In genomic region chr3:41681479-41681878, GRCh38 we compare ENCODE assay signal across 8 cellular contexts.
DNase-seq lines count a peak whose midpoint lies in the region; ATAC-seq, FAIRE-seq and TF ChIP-seq lines count a peak whose summit lies in the region.
"Had no signal": no experiment of that assay in that cellular context is flagged by ENCODE, and none has a peak within 500 bp of the region (broad histone marks: within the 10 kb centered on the region; RNA-seq: fewer than 3 reads in every experiment).

No MANE protein-coding gene starts in this region.

- ATAC-seq in heart left ventricle, result peak in 3 of 4 donors; percentile 29 to 64 (median 52)
- ATAC-seq in upper lobe of left lung (ENCODE audit: low FRiP score in 2 of 2), result peak; percentile 68 to 72

- H3K36me3 ChIP-seq in SK-N-MC (ENCODE audit: insufficient read depth, low read length), result no peaks in the 10 kb centered on the region
- H3K36me3 ChIP-seq in heart left ventricle, result peaks cover 0 to 3% (median 0%) of the 10 kb centered on the region in 9 donors
- H3K36me3 ChIP-seq in upper lobe of left lung, result no peaks in the 10 kb centered on the region
- H3K36me3 ChIP-seq in BE2C, result no peaks in the 10 kb centered on the region
- no peaks in the 10 kb centered on the region for H3K36me3 ChIP-seq in stomach

- FAIRE-seq in GM12891 (lab: Jason Lieb, UNC), result no peak

- TF ChIP-seq POLR2A in heart left ventricle (IDR thresholded peaks at IDR 0.05) (no peak), upper lobe of left lung (IDR thresholded peaks at IDR 0.05) (peak in 1 of 4 donors; percentile 17), GM12891 (IDR thresholded peaks at IDR 0.05; ENCODE audit: low read depth, low read length) (no peak), stomach (IDR thresholded peaks at IDR 0.05) (no peak)

- peaks cover 0 to 7% (median 0%) of the 10 kb centered on the region in 12 donors for H3K4me1 ChIP-seq in heart left ventricle
- peaks cover 0 to 4% (median 0%) of the 10 kb centered on the region in 4 donors for H3K4me1 ChIP-seq in upper lobe of left lung
- H3K4me1 ChIP-seq in BE2C, result no peaks in the 10 kb centered on the region
- peaks cover 0 to 7% (median 0%) of the 10 kb centered on the region in 4 donors for H3K4me1 ChIP-seq in stomach

- peak in 2 of 4 donors; percentile 44 to 77 for TF ChIP-seq EP300 in upper lobe of left lung (IDR thresholded peaks at IDR 0.05)
- TF ChIP-seq EP300 in stomach (IDR thresholded peaks at IDR 0.05), result no peak

- H3K27ac ChIP-seq in SK-N-MC, result peak overlapping the region; percentile 89
- no peak overlapping the region for H3K27ac ChIP-seq in heart left ventricle
- no peak overlapping the region for H3K27ac ChIP-seq in upper lobe of left lung
- H3K27ac ChIP-seq in stomach, result no peak overlapping the region

- intact Hi-C loops in heart left ventricle (cut with DNase I) (no loop called here), stomach (cut with DNase I; ENCODE audit: low total_unique reads) (no loop called here)

- peak overlapping the region; percentile 45 for H3K9ac ChIP-seq in SK-N-MC (ENCODE audit: insufficient read length)

- no peak for TF ChIP-seq CTCF in heart left ventricle (IDR thresholded peaks at IDR 0.05)
- TF ChIP-seq CTCF in upper lobe of left lung (IDR thresholded peaks at IDR 0.05), result no peak
- no peak for TF ChIP-seq CTCF in BE2C (IDR thresholded peaks at IDR 0.05; ENCODE audit: low read depth, low read length)
- no peak for TF ChIP-seq CTCF in stomach (IDR thresholded peaks at IDR 0.05)

- no peaks in the 10 kb centered on the region for H3K9me3 ChIP-seq in SK-N-MC (ENCODE audit: low read depth, low read length)
- no peaks in the 10 kb centered on the region for H3K9me3 ChIP-seq in heart left ventricle
- no peaks in the 10 kb centered on the region for H3K9me3 ChIP-seq in upper lobe of left lung
- no peaks in the 10 kb centered on the region for H3K9me3 ChIP-seq in BE2C
- no peaks in the 10 kb centered on the region for H3K9me3 ChIP-seq in stomach

- H3K27me3 ChIP-seq in heart left ventricle, result no peaks in the 10 kb centered on the region
- H3K27me3 ChIP-seq in upper lobe of left lung, result no peaks in the 10 kb centered on the region
- H3K27me3 ChIP-seq in BE2C, result no peaks in the 10 kb centered on the region
- H3K27me3 ChIP-seq in stomach, result no peaks in the 10 kb centered on the region

- H3K4me3 ChIP-seq in SK-N-MC (peak overlapping the region; percentile 64), heart left ventricle (no peak overlapping the region), upper lobe of left lung (peak overlapping the region in 1 of 4 donors; percentile 13), BE2C (ENCODE audit: low read depth, low read length) (no peak overlapping the region), stomach (no peak overlapping the region)

- DNase-seq in HT1080 (ENCODE audit: low read depth), result peak; percentile 91
- peak; percentile 82 for DNase-seq in SK-N-MC (ENCODE audit: low read depth, low spot score)
- no peak for DNase-seq in heart left ventricle
- no peak for DNase-seq in upper lobe of left lung
- DNase-seq in GM12891 (ENCODE audit: insufficient read length, low spot score), result no peak
- DNase-seq in BE2C, result no peak
- DNase-seq in stomach, result no peak
- DNase-seq: central memory CD4-positive, alpha-beta T cell had no signal

- WGBS in heart left ventricle, 4 donors, result 50 to 61% (median 53%) methylated on average over 3 of the region's 3 CpGs
- WGBS in upper lobe of left lung, 2 donors, result 55% methylated on average over 3 of the region's 3 CpGs
- WGBS in stomach, 5 donors, result 81 to 91% (median 87%) methylated on average over 3 of the region's 3 CpGs

TF ChIP-seq in GM12891, 5 proteins besides CTCF, POLR2A, EP300 and RAD21:
- no peak for TF ChIP-seq TAF1 (IDR thresholded peaks at IDR 0.05; ENCODE audit: low read depth, low read length)
- no peak for TF ChIP-seq SPI1 (IDR thresholded peaks at IDR 0.05; ENCODE audit: low read depth, low read length)
- TF ChIP-seq POU2F2 (IDR thresholded peaks at IDR 0.05; ENCODE audit: low read depth, low read length), result no peak

Comparison
In these comparisons a context has a peak if more than half of its experiments do, and no peak if none do; other contexts are left out.
1. DNase-seq: peak in HT1080 (single experiment) and SK-N-MC (single experiment); none in heart left ventricle (0 of 5), upper lobe of left lung (0 of 2), GM12891 (single experiment), BE2C (single experiment) and stomach (single experiment).